ENCODE assay signal across 28 cellular contexts in genomic region chr13:32025730-32026129, GRCh38. TPM values are rescaled to one million over a fixed set of nuclear protein-coding genes. Genes with fewer than 3 reads are reported as not detected.
DNase-seq lines count a peak whose midpoint lies in the region; ATAC-seq, FAIRE-seq and TF ChIP-seq lines count a peak whose summit lies in the region.
"Had no signal": no experiment of that assay in that cellular context is flagged by ENCODE, and none has a peak within 500 bp of the region (broad histone marks: within the 10 kb centered on the region; RNA-seq: fewer than 3 reads in every experiment).

No MANE protein-coding gene starts in this region.

- no peaks in the 10 kb centered on the region for H3K9me3 ChIP-seq in H1 (ENCODE audit: insufficient read depth in 2 of 2, low read depth in 1 of 2, low read length in 1 of 2)
- no peaks in the 10 kb centered on the region for H3K9me3 ChIP-seq in thyroid gland
- H3K9me3 ChIP-seq: BLaER1 treated with 17β-estradiol and CSF1 and Interleukin-3, amounts not matched to agents 10 nM and 100 nM; ovary; SJCRH30; tibial nerve had no signal

- ATAC-seq in GM21529 (IDR thresholded peaks at IDR 0.05; ENCODE audit: unreplicated experiment) = no peak
- ATAC-seq: left lobe of liver had no signal

- no peaks in the 10 kb centered on the region for H3K79me1 ChIP-seq in H1 (ENCODE audit: low read depth, low read length)

- TF ChIP-seq RAD21 in H1 (IDR thresholded peaks at IDR 0.05 in 1 of 2, conservative IDR thresholded peaks at IDR 0.05 in 1 of 2; ENCODE audit: low read depth in 2 of 2, low read length in 2 of 2) = no peak

- H4K5ac ChIP-seq in H1 (ENCODE audit: insufficient read length, low read depth, low read length) = no peak overlapping the region

- H3K27ac Mint-ChIP-seq in endothelial cell (ENCODE audit: unreplicated experiment) = no peak overlapping the region
- H3K27ac Mint-ChIP-seq: activated naive CD8-positive, alpha-beta T cell; nephron had no signal

- peaks cover 6% of the 10 kb centered on the region for H3K4me1 Mint-ChIP-seq in endothelial cell (ENCODE audit: unreplicated experiment)

- H2BK20ac ChIP-seq in H1 (ENCODE audit: low read length) = no peak overlapping the region

- no peak overlapping the region for H4K8ac ChIP-seq in H1 (ENCODE audit: extremely low read depth, insufficient read depth, low read length)

- H2BK12ac ChIP-seq in H1 (ENCODE audit: low read depth, low read length) = no peak overlapping the region

- peak; percentile 86 for FAIRE-seq in H1 (lab: Jason Lieb, UNC)
- FAIRE-seq: islet of Langerhans had no signal

- no peaks in the 10 kb centered on the region for H3K27me3 Mint-ChIP-seq in endothelial cell (ENCODE audit: unreplicated experiment)

- no peak overlapping the region for H3K23ac ChIP-seq in H1 (ENCODE audit: insufficient read length)

- H4K20me1 ChIP-seq in H1 (replicated peaks in 1 of 2; ENCODE audit: control insufficient read depth in 1 of 2, insufficient read depth in 2 of 2, low read length in 2 of 2) = no peaks in the 10 kb centered on the region

- no peak overlapping the region for H2BK5ac ChIP-seq in H1 (ENCODE audit: low read depth, low read length)

- TF ChIP-seq EP300 in H1 (IDR thresholded peaks at IDR 0.05; ENCODE audit: borderline replicate concordance in 1 of 2, low read depth in 2 of 2, low read length in 2 of 2) = peak in 1 of 2 experiments; percentile 54; a peak in 1 of 3 replicates

- no peak overlapping the region for H3K4me3 Mint-ChIP-seq in endothelial cell (ENCODE audit: unreplicated experiment)
- H3K4me3 Mint-ChIP-seq: activated naive CD8-positive, alpha-beta T cell; nephron had no signal

- DNase-seq in NCI-H128 (lab: John Stamatoyannopoulos, UW; ENCODE audit: unreplicated experiment) (peak; percentile 26), NCI-H345 (lab: John Stamatoyannopoulos, UW) (peak; percentile 80), H1 (ENCODE audit: low read depth in 1 of 2, low spot score in 2 of 2) (peak in 1 of 2 experiments; percentile 43), endothelial cell (ENCODE audit: low spot score) (no peak), thyroid gland (no peak), GM20000 (ENCODE audit: low spot score) (no peak)
- DNase-seq: activated CD4-positive, alpha-beta T cell treated with anti-CD3 and anti-CD28 coated beads for 48 hours; activated CD8-positive, alpha-beta memory T cell treated with anti-CD3 and anti-CD28 coated beads for 24 hours; activated effector memory CD4-positive, alpha-beta T cell treated with anti-CD3 and anti-CD28 coated beads, Interleukin-2, amount 50 U/mL, for 16 hours; anterior cingulate cortex; effector memory CD4-positive, alpha-beta T cell; erythroblast; hypothalamus; NCI-H2171; NCI-H774; ovary; SJCRH30; stimulated activated CD4-positive, alpha-beta T cell treated with anti-CD3 and anti-CD28 coated beads, Interleukin-15, amount 100 ng/mL, for 24 hours; stimulated activated CD4-positive, alpha-beta T cell treated with anti-CD3 and anti-CD28 coated beads, Interleukin-4, amount 100 ng/mL, for 4 hours; T1000; WERI-Rb-1 had no signal

- 12% methylated on average over 2 of the region's 2 CpGs; no CpG with 5 or more reads in 1 of the 2 experiments for WGBS in H1 (ENCODE audit: extremely low coverage in 1 of 2, insufficient coverage in 1 of 2, insufficient read length in 1 of 2, insufficient replicate concordance in 2 of 2, low coverage in 1 of 2, low lambda C conversion rate in 2 of 2, missing lambda C conversion rate in 1 of 2), 2 experiments
- 84 to 89% methylated on average over 2 of the region's 2 CpGs for WGBS in thyroid gland, 2 donors

- H3K36me3 Mint-ChIP-seq in endothelial cell (ENCODE audit: low read depth, unreplicated experiment) = no peaks in the 10 kb centered on the region
- H3K36me3 Mint-ChIP-seq: activated naive CD8-positive, alpha-beta T cell had no signal

- POLR2A ChIA-PET in H1 (lab: Charles Lee; ENCODE audit: partially characterized antibody) = interaction anchor here (1.2 kb wide), 1 partner anchor 9 kb away, joined by 4 read pairs; no protein-coding TSS in a partner anchor

- H3K23me2 ChIP-seq in H1 (ENCODE audit: low read depth, low read length) = peaks cover 2% of the 10 kb centered on the region; the same call in 1 of the 2 replicates

- H3K36me3 ChIP-seq in H1 (ENCODE audit: control insufficient read depth in 2 of 4, insufficient read depth in 4 of 4, low read length in 3 of 4) = no peaks in the 10 kb centered on the region
- H3K36me3 ChIP-seq in thyroid gland = no peaks in the 10 kb centered on the region
- H3K36me3 ChIP-seq: BLaER1 treated with 17β-estradiol and CSF1 and Interleukin-3, amounts not matched to agents 10 nM and 100 nM; ovary; SJCRH30; tibial nerve; WERI-Rb-1 had no signal

- no peak overlapping the region for H2BK120ac ChIP-seq in H1 (replicated peaks; ENCODE audit: low read depth, low read length)

- no peak overlapping the region for H2BK15ac ChIP-seq in H1 (ENCODE audit: low read length)

- no peak overlapping the region for H2AK5ac ChIP-seq in H1 (ENCODE audit: low read depth, low read length)

- CTCF ChIA-PET in H1 (lab: Charles Lee; ENCODE audit: partially characterized antibody) = interaction anchor here (0.7 to 2.0 kb wide), 4 partner anchors 9 to 141 kb away, joined by 3 to 8 read pairs (median 6); no protein-coding TSS in a partner anchor

- no peak for TF ChIP-seq POLR2A in H1 (IDR thresholded peaks at IDR 0.05; ENCODE audit: control extremely low read depth in 1 of 2, low read depth in 2 of 2, low read length in 2 of 2)
- no peak for TF ChIP-seq POLR2A in thyroid gland (IDR thresholded peaks at IDR 0.05)

- H3K9me3 Mint-ChIP-seq in endothelial cell (ENCODE audit: unreplicated experiment) = no peaks in the 10 kb centered on the region
- H3K9me3 Mint-ChIP-seq: nephron had no signal

- H3K4ac ChIP-seq in H1 (replicated peaks; ENCODE audit: insufficient read length, low read depth, low read length) = no peak overlapping the region

- H3K27me3 ChIP-seq in H1 (replicated peaks in 1 of 4; ENCODE audit: control insufficient read depth in 3 of 4, extremely low read depth in 1 of 4, insufficient read depth in 3 of 4, low read length in 3 of 4) = no peaks in the 10 kb centered on the region
- no peaks in the 10 kb centered on the region for H3K27me3 ChIP-seq in thyroid gland
- H3K27me3 ChIP-seq: ovary, SJCRH30, tibial nerve had no signal

- H3K4me2 ChIP-seq in H1 (ENCODE audit: insufficient read depth in 1 of 2, low read depth in 2 of 2, low read length in 2 of 2) = peak overlapping the region; percentile 5 to 40; a peak in 2 of 4 replicates
- H3K4me2 ChIP-seq: BLaER1 treated with 17β-estradiol and CSF1 and Interleukin-3, amounts not matched to agents 10 nM and 100 nM had no signal

- H3K56ac ChIP-seq in H1 (replicated peaks; ENCODE audit: insufficient read length, low read depth, low read length) = no peak overlapping the region

- no peak overlapping the region for H4K91ac ChIP-seq in H1 (replicated peaks; ENCODE audit: insufficient read length, low read length)

- H3K9ac ChIP-seq in H1 (replicated peaks in 1 of 4; ENCODE audit: extremely low read depth in 1 of 4, low read depth in 3 of 4, low read length in 3 of 4) = no peak overlapping the region
- H3K9ac ChIP-seq: BLaER1 treated with 17β-estradiol and CSF1 and Interleukin-3, amounts not matched to agents 10 nM and 100 nM had no signal

- H3K18ac ChIP-seq in H1 (ENCODE audit: extremely low read depth, low read length) = no peak overlapping the region

- peak overlapping the region in 2 of 4 experiments; percentile 8 to 21; a peak in 2 of 8 replicates for H3K4me3 ChIP-seq in H1 (ENCODE audit: extremely low read depth in 1 of 4, insufficient read depth in 2 of 4, low read depth in 3 of 4, low read length in 4 of 4)
- no peak overlapping the region for H3K4me3 ChIP-seq in thyroid gland (replicated peaks in 1 of 3)
- H3K4me3 ChIP-seq: BLaER1 treated with 17β-estradiol and CSF1 and Interleukin-3, amounts not matched to agents 10 nM and 100 nM; ovary; SJCRH30; tibial nerve had no signal

- H3K14ac ChIP-seq in H1 (ENCODE audit: insufficient read length) = no peak overlapping the region

- intact Hi-C loops in thyroid gland (cut with DNase I) = loop anchor here (10.0 kb wide), 1 partner anchor 279 kb away; no protein-coding TSS in a partner anchor

- H3K27ac ChIP-seq in H1 (ENCODE audit: low read depth, low read length) (no peak overlapping the region), thyroid gland (no peak overlapping the region)
- H3K27ac ChIP-seq: BLaER1 treated with 17β-estradiol and CSF1 and Interleukin-3, amounts not matched to agents 10 nM and 100 nM; ovary; SJCRH30; tibial nerve; WERI-Rb-1 had no signal

- TF ChIP-seq CTCF in H1 (IDR thresholded peaks at IDR 0.05; ENCODE audit: control extremely low read depth in 1 of 3, insufficient read depth in 1 of 3, low read depth in 1 of 3, low read length in 3 of 3) = no peak
- no peak for TF ChIP-seq CTCF in endothelial cell (IDR thresholded peaks at IDR 0.05; ENCODE audit: unreplicated experiment)
- TF ChIP-seq CTCF in thyroid gland (IDR thresholded peaks at IDR 0.05) = no peak
- TF ChIP-seq CTCF in GM20000 (IDR thresholded peaks at IDR 0.05; ENCODE audit: extremely low read depth, missing control alignments) = no peak

- no peak overlapping the region for H2AFZ ChIP-seq in H1 (ENCODE audit: low read length)

- H3K4me1 ChIP-seq in H1 (replicated peaks in 1 of 4; ENCODE audit: control insufficient read depth in 3 of 4, insufficient read depth in 4 of 4, low read length in 3 of 4) (peaks cover 1 to 17% (median 8%) of the 10 kb centered on the region in 4 experiments; a peak in 6 of 7 replicates), thyroid gland (peaks cover 0 to 2% of the 10 kb centered on the region in 2 donors)

- H3K79me2 ChIP-seq in H1 (ENCODE audit: control insufficient read depth in 1 of 2, insufficient read depth in 2 of 2, low read length in 2 of 2) = no peaks in the 10 kb centered on the region

TF ChIP-seq in H1, 55 proteins besides CTCF, POLR2A, EP300 and RAD21 (continues in another document):
- TF ChIP-seq MAX (IDR thresholded peaks at IDR 0.05) (peak; percentile 78), CEBPB (IDR thresholded peaks at IDR 0.05; ENCODE audit: low read depth, low read length) (no peak), BCL11A (IDR thresholded peaks at IDR 0.05; ENCODE audit: low read depth in 2 of 2, low read length in 2 of 2) (no peak)

RNA-seq across cellular contexts. Expression of gene FRY, which starts 5.8 kb away (rescaled TPM):
- 7.9 and 9.2 TPM in 2 replicates for total RNA-seq in H1 (2021; fragmentation: NEBNext Ultra II Directional; extraction: Animal tissue kit (Norgen Biotek cat#: 25700))
- 4.0 and 4.3 TPM in 2 replicates for polyA plus RNA-seq in H1 (2011; rRNA removed)
- polyA plus RNA-seq in H1 (2011; cell fraction: cytosol; rRNA removed) = 5.9 TPM
- polyA plus RNA-seq in H1 (2011; cell fraction: nucleus; rRNA removed) = 10.7 TPM
- 7.1 to 10.1 TPM (median 7.9 TPM) in 4 replicates for polyA plus RNA-seq in H1 (2012, experiment 1 of 2)
- polyA plus RNA-seq in H1 (2012, experiment 2 of 2) = 0.20 TPM
- 1.7 TPM for polyA plus RNA-seq in H1 (2013, experiment 1 of 2)
- polyA plus RNA-seq in H1 (2013, experiment 2 of 2) = 1.7 TPM
- 14.0 and 18.8 TPM in 2 replicates for polyA minus RNA-seq in H1 (2011; rRNA and poly(A)+ RNA removed)
- polyA minus RNA-seq in H1 (2011; cell fraction: cytosol; rRNA and poly(A)+ RNA removed) = 10.7 TPM
- polyA minus RNA-seq in H1 (2011; cell fraction: nucleus; rRNA and poly(A)+ RNA removed) = 29.4 TPM
- total RNA-seq in endothelial cell (ENCODE audit: unreplicated experiment) (4.5 TPM), thyroid gland (10 to 100 TPM; 27.4 to 50.4 (median 39.4) TPM)

Comparison
In these comparisons a context has a peak if more than half of its experiments do, and no peak if none do; other contexts are left out.
1. DNase-seq: peak in NCI-H128 (single experiment) and NCI-H345 (single experiment); none in endothelial cell (single experiment), thyroid gland (0 of 2) and GM20000 (single experiment).